ENCODE assay signal across 26 cellular contexts in genomic region chr6:40286721-40287120, GRCh38.
"Had no signal": no experiment of that assay in that cellular context is flagged by ENCODE, and none has a peak within 500 bp of the region (broad histone marks: within the 10 kb centered on the region; RNA-seq: fewer than 3 reads in every experiment).

No MANE protein-coding gene starts in this region.

- H3K4me1 Mint-ChIP-seq: activated naive CD8-positive, alpha-beta T cell treated with anti-CD3 and anti-CD28 coated beads for 36 hours; stimulated activated memory B cell treated with anti-CD40 and anti-IgM and Interleukin-4, amounts not matched to agents 10 μg/mL and 1 μg/mL and 100 μg/mL, for 72 hours had no signal

- H3K4me3 Mint-ChIP-seq: activated naive CD4-positive, alpha-beta T cell treated with anti-CD3 and anti-CD28 coated beads for 36 hours; activated naive CD8-positive, alpha-beta T cell treated with anti-CD3 and anti-CD28 coated beads for 36 hours; natural killer cell; stimulated activated memory B cell treated with anti-CD40 and anti-IgM and Interleukin-4, amounts not matched to agents 10 μg/mL and 1 μg/mL and 100 μg/mL, for 72 hours; stimulated activated naive CD8-positive, alpha-beta T cell treated with anti-CD3 and anti-CD28 coated beads, Interleukin-15, amount 100 ng/mL, for 72 hours had no signal

- H3K36me3 ChIP-seq: adrenal gland, gastroesophageal sphincter, left ventricle myocardium inferior, right atrium auricular region had no signal

- H3K4me1 ChIP-seq: adrenal gland, gastroesophageal sphincter, left ventricle myocardium inferior, right atrium auricular region had no signal

- H3K27ac Mint-ChIP-seq: activated naive CD4-positive, alpha-beta T cell treated with anti-CD3 and anti-CD28 coated beads for 36 hours; activated naive CD8-positive, alpha-beta T cell treated with anti-CD3 and anti-CD28 coated beads for 36 hours; natural killer cell; stimulated activated memory B cell treated with anti-CD40 and anti-IgM and Interleukin-4, amounts not matched to agents 10 μg/mL and 1 μg/mL and 100 μg/mL, for 72 hours; stimulated activated naive CD8-positive, alpha-beta T cell treated with anti-CD3 and anti-CD28 coated beads, Interleukin-15, amount 100 ng/mL, for 72 hours had no signal

- DNase-seq: activated CD4-positive, alpha-beta T cell treated with anti-CD3 and anti-CD28 coated beads for 48 hours; activated CD4-positive, alpha-beta T cell treated with anti-CD3 and anti-CD28 coated beads, Interleukin-2, amount 50 U/mL, for 48 hours; activated CD8-positive, alpha-beta memory T cell treated with anti-CD3 and anti-CD28 coated beads for 24 hours; activated effector memory CD4-positive, alpha-beta T cell treated with Interleukin-2 at 50 U/mL for 16 hours; activated naive CD4-positive, alpha-beta T cell treated with anti-CD3 and anti-CD28 coated beads for 36 hours; activated naive CD8-positive, alpha-beta T cell treated with anti-CD3 and anti-CD28 coated beads for 36 hours; adrenal gland; aorta; effector CD8-positive, alpha-beta T cell; hippocampal formation; islet precursor cell; left ventricle myocardium inferior; natural killer cell; stimulated activated CD4-positive, alpha-beta T cell treated with anti-CD3 and anti-CD28 coated beads, Interleukin-1b, Interleukin-23, amount 100 ng/mL, for 48 hours; stimulated activated CD4-positive, alpha-beta T cell treated with anti-CD3 and anti-CD28 coated beads, Interleukin-4, amount 100 ng/mL, for 4 hours; stimulated activated CD8-positive, alpha-beta memory T cell treated with anti-CD3 and anti-CD28 coated beads, Interleukin-4, amount 100 ng/mL, for 48 hours; stimulated activated naive CD8-positive, alpha-beta T cell treated with anti-CD3 and anti-CD28 coated beads, Interleukin-15, amount 100 ng/mL, for 72 hours; substantia nigra; T-helper 2 cell had no signal

- H3K27ac ChIP-seq: adrenal gland, body of pancreas, gastroesophageal sphincter, left ventricle myocardium inferior, right atrium auricular region had no signal

- H3K9me3 Mint-ChIP-seq: activated naive CD4-positive, alpha-beta T cell treated with anti-CD3 and anti-CD28 coated beads for 36 hours; activated naive CD8-positive, alpha-beta T cell treated with anti-CD3 and anti-CD28 coated beads for 36 hours; natural killer cell; stimulated activated memory B cell treated with anti-CD40 and anti-IgM and Interleukin-4, amounts not matched to agents 10 μg/mL and 1 μg/mL and 100 μg/mL, for 72 hours; stimulated activated naive CD8-positive, alpha-beta T cell treated with anti-CD3 and anti-CD28 coated beads, Interleukin-15, amount 100 ng/mL, for 72 hours had no signal

- H3K4me2 ChIP-seq: smooth muscle cell had no signal

- ATAC-seq: activated CD4-positive, CD25-positive, alpha-beta regulatory T cell treated with anti-CD3 and anti-CD28 coated beads, Interleukin-2, amount 50 U/mL, for 24 hours; gastroesophageal sphincter; natural killer cell; stimulated activated memory B cell treated with anti-CD40 and anti-IgM and Interleukin-4, amounts not matched to agents 10 μg/mL and 1 μg/mL and 100 μg/mL, for 72 hours; stimulated activated naive CD8-positive, alpha-beta T cell treated with anti-CD3 and anti-CD28 coated beads, Interleukin-15, amount 100 ng/mL, for 72 hours had no signal

- H3K9me3 ChIP-seq: adrenal gland, body of pancreas, gastroesophageal sphincter, left ventricle myocardium inferior, right atrium auricular region had no signal

- H3K36me3 Mint-ChIP-seq: activated naive CD8-positive, alpha-beta T cell treated with anti-CD3 and anti-CD28 coated beads for 36 hours; natural killer cell; stimulated activated memory B cell treated with anti-CD40 and anti-IgM and Interleukin-4, amounts not matched to agents 10 μg/mL and 1 μg/mL and 100 μg/mL, for 72 hours had no signal

- H3K27me3 ChIP-seq: body of pancreas had no signal

- H3K4me3 ChIP-seq: adrenal gland, body of pancreas, gastroesophageal sphincter, left ventricle myocardium inferior, lung, right atrium auricular region, smooth muscle cell had no signal
